ENCODE assay signal across 1 cellular context in the genomic region with DNA sequence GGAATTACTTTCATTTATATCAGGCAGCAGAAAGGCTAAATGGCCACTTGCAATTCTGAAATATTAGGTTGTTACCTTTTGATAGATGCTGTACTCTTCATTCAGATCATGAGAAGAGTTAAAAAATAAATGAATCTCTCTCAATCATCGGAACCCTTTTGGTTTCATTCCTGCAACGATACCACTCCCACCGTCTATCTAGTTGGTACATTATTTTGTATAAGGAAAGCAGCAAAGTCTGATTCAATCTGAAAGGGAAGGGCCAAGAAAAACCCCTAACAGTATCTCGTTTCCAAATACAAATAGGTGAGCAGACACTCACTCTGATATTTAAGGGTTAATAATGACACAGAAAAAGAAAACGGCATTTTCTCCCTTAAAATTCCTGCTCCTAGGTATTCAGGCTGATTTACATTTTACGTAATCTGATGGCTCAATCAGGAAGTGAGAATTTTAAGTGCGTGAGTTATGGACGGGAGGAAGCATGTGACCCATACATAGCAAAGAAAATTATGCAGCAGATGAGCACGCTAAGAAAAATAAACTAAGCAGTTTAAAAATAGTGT.
TF ChIP-seq lines count a peak whose summit lies in the region.

No MANE protein-coding gene starts in this region.

TF ChIP-seq in K562, 482 proteins besides CTCF, POLR2A, EP300 and RAD21 (continued from another document and continues in another):
- TF ChIP-seq, protein P1, sequence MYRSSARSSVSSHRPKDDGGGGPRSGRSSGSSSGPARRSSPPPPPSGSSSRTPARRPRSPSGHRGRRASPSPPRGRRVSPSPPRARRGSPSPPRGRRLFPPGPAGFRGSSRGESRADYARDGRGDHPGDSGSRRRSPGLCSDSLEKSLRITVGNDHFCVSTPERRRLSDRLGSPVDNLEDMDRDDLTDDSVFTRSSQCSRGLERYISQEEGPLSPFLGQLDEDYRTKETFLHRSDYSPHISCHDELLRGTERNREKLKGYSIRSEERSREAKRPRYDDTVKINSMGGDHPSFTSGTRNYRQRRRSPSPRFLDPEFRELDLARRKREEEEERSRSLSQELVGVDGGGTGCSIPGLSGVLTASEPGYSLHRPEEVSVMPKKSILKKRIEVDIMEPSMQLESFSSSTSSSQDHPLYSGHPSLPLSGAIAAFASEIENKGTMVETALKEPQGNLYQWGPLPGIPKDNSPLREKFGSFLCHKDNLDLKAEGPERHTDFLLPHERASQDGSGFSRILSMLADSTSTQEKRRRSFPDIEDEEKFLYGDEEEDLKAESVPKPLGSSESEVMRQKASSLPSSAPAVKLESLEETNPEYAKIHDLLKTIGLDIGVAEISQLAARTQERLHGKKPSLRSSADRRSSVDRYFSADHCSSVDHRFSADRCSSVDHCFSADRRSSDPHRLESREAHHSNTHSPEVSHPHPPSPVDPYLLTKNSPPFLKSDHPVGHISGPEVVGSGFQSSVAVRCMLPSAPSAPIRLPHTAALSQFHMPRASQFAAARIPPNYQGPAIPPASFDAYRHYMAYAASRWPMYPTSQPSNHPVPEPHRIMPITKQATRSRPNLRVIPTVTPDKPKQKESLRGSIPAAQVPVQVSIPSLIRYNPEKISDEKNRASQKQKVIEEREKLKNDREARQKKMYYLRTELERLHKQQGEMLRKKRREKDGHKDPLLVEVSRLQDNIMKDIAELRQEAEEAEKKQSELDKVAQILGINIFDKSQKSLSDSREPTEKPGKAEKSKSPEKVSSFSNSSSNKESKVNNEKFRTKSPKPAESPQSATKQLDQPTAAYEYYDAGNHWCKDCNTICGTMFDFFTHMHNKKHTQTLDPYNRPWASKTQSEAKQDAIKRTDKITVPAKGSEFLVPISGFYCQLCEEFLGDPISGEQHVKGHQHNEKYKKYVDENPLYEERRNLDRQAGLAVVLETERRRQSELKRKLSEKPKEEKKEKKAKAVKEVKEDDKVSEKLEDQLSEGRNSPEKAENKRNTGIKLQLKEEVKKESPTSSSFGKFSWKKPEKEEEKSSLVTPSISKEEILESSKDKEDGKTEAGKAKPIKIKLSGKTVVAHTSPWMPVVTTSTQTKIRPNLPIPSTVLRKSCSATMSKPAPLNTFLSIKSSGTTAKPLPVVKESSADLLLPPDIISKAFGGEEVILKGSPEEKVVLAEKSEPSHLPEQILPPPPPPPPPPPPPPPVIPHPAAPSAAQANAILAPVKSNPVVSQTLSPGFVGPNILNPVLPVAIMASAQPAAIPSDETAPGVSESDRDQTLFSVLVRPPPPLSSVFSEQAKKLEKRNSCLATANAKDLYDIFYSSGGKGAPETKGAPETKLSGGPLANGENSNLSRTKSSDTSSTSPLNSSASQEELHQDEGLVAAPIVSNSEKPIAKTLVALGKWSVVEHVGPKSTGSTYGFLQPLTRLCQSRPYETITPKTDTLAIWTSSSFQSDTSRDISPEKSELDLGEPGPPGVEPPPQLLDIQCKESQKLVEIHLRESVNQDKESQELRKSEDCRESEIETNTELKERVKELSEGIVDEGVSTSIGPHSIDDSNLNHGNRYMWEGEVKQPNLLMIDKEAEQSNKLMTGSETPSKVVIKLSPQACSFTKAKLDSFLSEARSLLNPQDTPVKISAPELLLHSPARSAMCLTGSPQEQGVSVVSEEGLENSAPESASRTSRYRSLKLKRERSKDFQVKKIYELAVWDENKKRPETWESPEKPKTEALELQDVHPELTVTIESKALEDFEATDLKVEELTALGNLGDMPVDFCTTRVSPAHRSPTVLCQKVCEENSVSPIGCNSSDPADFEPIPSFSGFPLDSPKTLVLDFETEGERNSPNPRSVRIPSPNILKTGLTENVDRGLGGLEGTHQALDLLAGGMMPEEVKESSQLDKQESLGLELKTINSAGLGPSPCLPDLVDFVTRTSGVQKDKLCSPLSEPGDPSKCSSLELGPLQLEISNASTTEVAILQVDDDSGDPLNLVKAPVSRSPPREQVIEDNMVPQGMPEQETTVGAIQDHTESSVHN (IDR thresholded peaks at IDR 0.05; ENCODE audit: borderline replicate concordance in 1 of 2, low read depth in 1 of 2): no peak
- TF ChIP-seq HOXB6 (CRISPR knock-in tag; IDR thresholded peaks at IDR 0.05; ENCODE audit: borderline replicate concordance): no peak
- TF ChIP-seq MTA2 (IDR thresholded peaks at IDR 0.05; ENCODE audit: low read depth): no peak
- TF ChIP-seq SAFB2 (IDR thresholded peaks at IDR 0.05; ENCODE audit: borderline replicate concordance, low read depth, low read length, severe bottlenecking): no peak
- TF ChIP-seq YY1 (IDR thresholded peaks at IDR 0.05; ENCODE audit: borderline replicate concordance in 1 of 3, control insufficient read depth in 1 of 3, extremely low read depth in 1 of 3, insufficient read depth in 3 of 3, insufficient read length in 1 of 3, insufficient replicate concordance in 2 of 3, low read depth in 1 of 3, low read length in 2 of 3): no peak
- TF ChIP-seq CREM (IDR thresholded peaks at IDR 0.05; ENCODE audit: low read depth): peak; percentile 25; the same call in 1 of the 2 replicates
- TF ChIP-seq CBX8 (IDR thresholded peaks at IDR 0.05; ENCODE audit: borderline replicate concordance, extremely low read depth, low read depth, low read length, poor library complexity, severe bottlenecking): no peak
- no peak for TF ChIP-seq EWSR1 (IDR thresholded peaks at IDR 0.05; ENCODE audit: borderline replicate concordance, low read depth, partially characterized antibody)
- no peak for TF ChIP-seq LCOR (CRISPR knock-in tag; IDR thresholded peaks at IDR 0.05)
- TF ChIP-seq SIN3B (IDR thresholded peaks at IDR 0.05; ENCODE audit: low read depth): no peak
- TF ChIP-seq, protein P2, sequence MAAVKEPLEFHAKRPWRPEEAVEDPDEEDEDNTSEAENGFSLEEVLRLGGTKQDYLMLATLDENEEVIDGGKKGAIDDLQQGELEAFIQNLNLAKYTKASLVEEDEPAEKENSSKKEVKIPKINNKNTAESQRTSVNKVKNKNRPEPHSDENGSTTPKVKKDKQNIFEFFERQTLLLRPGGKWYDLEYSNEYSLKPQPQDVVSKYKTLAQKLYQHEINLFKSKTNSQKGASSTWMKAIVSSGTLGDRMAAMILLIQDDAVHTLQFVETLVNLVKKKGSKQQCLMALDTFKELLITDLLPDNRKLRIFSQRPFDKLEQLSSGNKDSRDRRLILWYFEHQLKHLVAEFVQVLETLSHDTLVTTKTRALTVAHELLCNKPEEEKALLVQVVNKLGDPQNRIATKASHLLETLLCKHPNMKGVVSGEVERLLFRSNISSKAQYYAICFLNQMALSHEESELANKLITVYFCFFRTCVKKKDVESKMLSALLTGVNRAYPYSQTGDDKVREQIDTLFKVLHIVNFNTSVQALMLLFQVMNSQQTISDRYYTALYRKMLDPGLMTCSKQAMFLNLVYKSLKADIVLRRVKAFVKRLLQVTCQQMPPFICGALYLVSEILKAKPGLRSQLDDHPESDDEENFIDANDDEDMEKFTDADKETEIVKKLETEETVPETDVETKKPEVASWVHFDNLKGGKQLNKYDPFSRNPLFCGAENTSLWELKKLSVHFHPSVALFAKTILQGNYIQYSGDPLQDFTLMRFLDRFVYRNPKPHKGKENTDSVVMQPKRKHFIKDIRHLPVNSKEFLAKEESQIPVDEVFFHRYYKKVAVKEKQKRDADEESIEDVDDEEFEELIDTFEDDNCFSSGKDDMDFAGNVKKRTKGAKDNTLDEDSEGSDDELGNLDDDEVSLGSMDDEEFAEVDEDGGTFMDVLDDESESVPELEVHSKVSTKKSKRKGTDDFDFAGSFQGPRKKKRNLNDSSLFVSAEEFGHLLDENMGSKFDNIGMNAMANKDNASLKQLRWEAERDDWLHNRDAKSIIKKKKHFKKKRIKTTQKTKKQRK (IDR thresholded peaks at IDR 0.05; ENCODE audit: borderline replicate concordance, low read depth, low read length): no peak
- TF ChIP-seq ZNF76 (CRISPR knock-in tag; IDR thresholded peaks at IDR 0.05; ENCODE audit: borderline replicate concordance): no peak
- TF ChIP-seq MED1 (CRISPR knock-in tag; IDR thresholded peaks at IDR 0.05; ENCODE audit: borderline replicate concordance): no peak
- TF ChIP-seq, protein P3, sequence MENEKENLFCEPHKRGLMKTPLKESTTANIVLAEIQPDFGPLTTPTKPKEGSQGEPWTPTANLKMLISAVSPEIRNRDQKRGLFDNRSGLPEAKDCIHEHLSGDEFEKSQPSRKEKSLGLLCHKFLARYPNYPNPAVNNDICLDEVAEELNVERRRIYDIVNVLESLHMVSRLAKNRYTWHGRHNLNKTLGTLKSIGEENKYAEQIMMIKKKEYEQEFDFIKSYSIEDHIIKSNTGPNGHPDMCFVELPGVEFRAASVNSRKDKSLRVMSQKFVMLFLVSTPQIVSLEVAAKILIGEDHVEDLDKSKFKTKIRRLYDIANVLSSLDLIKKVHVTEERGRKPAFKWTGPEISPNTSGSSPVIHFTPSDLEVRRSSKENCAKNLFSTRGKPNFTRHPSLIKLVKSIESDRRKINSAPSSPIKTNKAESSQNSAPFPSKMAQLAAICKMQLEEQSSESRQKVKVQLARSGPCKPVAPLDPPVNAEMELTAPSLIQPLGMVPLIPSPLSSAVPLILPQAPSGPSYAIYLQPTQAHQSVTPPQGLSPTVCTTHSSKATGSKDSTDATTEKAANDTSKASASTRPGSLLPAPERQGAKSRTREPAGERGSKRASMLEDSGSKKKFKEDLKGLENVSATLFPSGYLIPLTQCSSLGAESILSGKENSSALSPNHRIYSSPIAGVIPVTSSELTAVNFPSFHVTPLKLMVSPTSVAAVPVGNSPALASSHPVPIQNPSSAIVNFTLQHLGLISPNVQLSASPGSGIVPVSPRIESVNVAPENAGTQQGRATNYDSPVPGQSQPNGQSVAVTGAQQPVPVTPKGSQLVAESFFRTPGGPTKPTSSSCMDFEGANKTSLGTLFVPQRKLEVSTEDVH (IDR thresholded peaks at IDR 0.05; ENCODE audit: low read depth, partially characterized antibody): no peak
- no peak for TF ChIP-seq CBFB (CRISPR knock-in tag; IDR thresholded peaks at IDR 0.05)
- no peak for TF ChIP-seq ZNF232 (CRISPR knock-in tag; IDR thresholded peaks at IDR 0.05)
- TF ChIP-seq NFE2 (IDR thresholded peaks at IDR 0.05; ENCODE audit: low read depth): no peak
- TF ChIP-seq, protein P4, sequence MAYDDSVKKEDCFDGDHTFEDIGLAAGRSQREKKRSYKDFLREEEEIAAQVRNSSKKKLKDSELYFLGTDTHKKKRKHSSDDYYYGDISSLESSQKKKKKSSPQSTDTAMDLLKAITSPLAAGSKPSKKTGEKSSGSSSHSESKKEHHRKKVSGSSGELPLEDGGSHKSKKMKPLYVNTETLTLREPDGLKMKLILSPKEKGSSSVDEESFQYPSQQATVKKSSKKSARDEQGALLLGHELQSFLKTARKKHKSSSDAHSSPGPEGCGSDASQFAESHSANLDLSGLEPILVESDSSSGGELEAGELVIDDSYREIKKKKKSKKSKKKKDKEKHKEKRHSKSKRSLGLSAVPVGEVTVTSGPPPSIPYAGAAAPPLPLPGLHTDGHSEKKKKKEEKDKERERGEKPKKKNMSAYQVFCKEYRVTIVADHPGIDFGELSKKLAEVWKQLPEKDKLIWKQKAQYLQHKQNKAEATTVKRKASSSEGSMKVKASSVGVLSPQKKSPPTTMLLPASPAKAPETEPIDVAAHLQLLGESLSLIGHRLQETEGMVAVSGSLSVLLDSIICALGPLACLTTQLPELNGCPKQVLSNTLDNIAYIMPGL (CRISPR knock-in tag; IDR thresholded peaks at IDR 0.05): no peak
- no peak for TF ChIP-seq NUFIP1 (IDR thresholded peaks at IDR 0.05; ENCODE audit: partially characterized antibody)
- no peak for TF ChIP-seq ZNF282 (CRISPR knock-in tag; IDR thresholded peaks at IDR 0.05)
- TF ChIP-seq PHB (CRISPR knock-in tag; IDR thresholded peaks at IDR 0.05): no peak
- no peak for TF ChIP-seq PHTF2 (CRISPR knock-in tag; IDR thresholded peaks at IDR 0.05)
- TF ChIP-seq, protein P5, sequence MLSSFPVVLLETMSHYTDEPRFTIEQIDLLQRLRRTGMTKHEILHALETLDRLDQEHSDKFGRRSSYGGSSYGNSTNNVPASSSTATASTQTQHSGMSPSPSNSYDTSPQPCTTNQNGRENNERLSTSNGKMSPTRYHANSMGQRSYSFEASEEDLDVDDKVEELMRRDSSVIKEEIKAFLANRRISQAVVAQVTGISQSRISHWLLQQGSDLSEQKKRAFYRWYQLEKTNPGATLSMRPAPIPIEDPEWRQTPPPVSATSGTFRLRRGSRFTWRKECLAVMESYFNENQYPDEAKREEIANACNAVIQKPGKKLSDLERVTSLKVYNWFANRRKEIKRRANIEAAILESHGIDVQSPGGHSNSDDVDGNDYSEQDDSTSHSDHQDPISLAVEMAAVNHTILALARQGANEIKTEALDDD (IDR thresholded peaks at IDR 0.05): no peak
- TF ChIP-seq, protein P6, sequence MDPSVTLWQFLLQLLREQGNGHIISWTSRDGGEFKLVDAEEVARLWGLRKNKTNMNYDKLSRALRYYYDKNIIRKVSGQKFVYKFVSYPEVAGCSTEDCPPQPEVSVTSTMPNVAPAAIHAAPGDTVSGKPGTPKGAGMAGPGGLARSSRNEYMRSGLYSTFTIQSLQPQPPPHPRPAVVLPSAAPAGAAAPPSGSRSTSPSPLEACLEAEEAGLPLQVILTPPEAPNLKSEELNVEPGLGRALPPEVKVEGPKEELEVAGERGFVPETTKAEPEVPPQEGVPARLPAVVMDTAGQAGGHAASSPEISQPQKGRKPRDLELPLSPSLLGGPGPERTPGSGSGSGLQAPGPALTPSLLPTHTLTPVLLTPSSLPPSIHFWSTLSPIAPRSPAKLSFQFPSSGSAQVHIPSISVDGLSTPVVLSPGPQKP (CRISPR knock-in tag; IDR thresholded peaks at IDR 0.05): no peak
- TF ChIP-seq, protein P7, sequence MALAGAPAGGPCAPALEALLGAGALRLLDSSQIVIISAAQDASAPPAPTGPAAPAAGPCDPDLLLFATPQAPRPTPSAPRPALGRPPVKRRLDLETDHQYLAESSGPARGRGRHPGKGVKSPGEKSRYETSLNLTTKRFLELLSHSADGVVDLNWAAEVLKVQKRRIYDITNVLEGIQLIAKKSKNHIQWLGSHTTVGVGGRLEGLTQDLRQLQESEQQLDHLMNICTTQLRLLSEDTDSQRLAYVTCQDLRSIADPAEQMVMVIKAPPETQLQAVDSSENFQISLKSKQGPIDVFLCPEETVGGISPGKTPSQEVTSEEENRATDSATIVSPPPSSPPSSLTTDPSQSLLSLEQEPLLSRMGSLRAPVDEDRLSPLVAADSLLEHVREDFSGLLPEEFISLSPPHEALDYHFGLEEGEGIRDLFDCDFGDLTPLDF (CRISPR knock-in tag; IDR thresholded peaks at IDR 0.05): no peak
- no peak for TF ChIP-seq RBM39 (optimal IDR thresholded peaks at IDR 0.05; ENCODE audit: low read depth, low read length)
- TF ChIP-seq ZNF124 (CRISPR knock-in tag; IDR thresholded peaks at IDR 0.05): no peak
- TF ChIP-seq, protein P8, sequence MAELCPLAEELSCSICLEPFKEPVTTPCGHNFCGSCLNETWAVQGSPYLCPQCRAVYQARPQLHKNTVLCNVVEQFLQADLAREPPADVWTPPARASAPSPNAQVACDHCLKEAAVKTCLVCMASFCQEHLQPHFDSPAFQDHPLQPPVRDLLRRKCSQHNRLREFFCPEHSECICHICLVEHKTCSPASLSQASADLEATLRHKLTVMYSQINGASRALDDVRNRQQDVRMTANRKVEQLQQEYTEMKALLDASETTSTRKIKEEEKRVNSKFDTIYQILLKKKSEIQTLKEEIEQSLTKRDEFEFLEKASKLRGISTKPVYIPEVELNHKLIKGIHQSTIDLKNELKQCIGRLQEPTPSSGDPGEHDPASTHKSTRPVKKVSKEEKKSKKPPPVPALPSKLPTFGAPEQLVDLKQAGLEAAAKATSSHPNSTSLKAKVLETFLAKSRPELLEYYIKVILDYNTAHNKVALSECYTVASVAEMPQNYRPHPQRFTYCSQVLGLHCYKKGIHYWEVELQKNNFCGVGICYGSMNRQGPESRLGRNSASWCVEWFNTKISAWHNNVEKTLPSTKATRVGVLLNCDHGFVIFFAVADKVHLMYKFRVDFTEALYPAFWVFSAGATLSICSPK (IDR thresholded peaks at IDR 0.05; ENCODE audit: borderline replicate concordance): no peak
